ENCODE assay signal across 20 cellular contexts in the genomic region with DNA sequence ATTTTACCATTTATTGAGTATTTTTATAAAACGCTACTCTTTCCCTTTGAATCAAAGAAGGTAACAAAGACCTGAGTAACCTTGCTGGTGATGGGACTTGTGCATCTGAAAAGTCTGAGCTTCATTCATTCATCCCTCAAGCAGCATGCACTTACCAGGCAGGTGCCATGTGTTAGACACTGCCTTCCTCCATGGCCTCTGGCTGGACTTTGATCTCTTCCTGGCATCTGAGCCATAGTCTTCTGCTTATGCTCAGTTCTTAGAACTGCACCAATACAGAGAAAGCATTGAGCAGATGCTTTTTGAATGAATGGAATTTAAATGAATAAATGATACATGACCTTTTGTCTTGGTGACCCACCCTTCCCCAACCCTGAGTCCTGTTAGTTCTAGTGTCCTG.
DNase-seq lines count a peak whose midpoint lies in the region; ATAC-seq, FAIRE-seq and TF ChIP-seq lines count a peak whose summit lies in the region.
"Had no signal": no experiment of that assay in that cellular context is flagged by ENCODE, and none has a peak within 500 bp of the region (broad histone marks: within the 10 kb centered on the region; RNA-seq: fewer than 3 reads in every experiment).

No MANE protein-coding gene starts in this region.

- no peaks in the 10 kb centered on the region for H4K20me1 ChIP-seq in endothelial cell of umbilical vein (replicated peaks; ENCODE audit: control insufficient read depth, extremely low read depth, insufficient read depth, low read length)

- H3K4me2 ChIP-seq in endothelial cell of umbilical vein (ENCODE audit: insufficient read depth, low read length) = peak overlapping the region; percentile 18

- FAIRE-seq in endothelial cell of umbilical vein (lab: Jason Lieb, UNC) (no peak), urothelium cell line (lab: Jason Lieb, UNC) (no peak)
- FAIRE-seq: GM12878, HTR-8/SVneo had no signal

- H3K9ac ChIP-seq in endothelial cell of umbilical vein (replicated peaks; ENCODE audit: extremely low read depth, insufficient read depth, low read length) = peak overlapping the region; percentile 46

- intact Hi-C loops in endothelial cell of umbilical vein (cut with micrococcal nuclease) = no loop called here

- no peaks in the 10 kb centered on the region for H3K9me1 ChIP-seq in endothelial cell of umbilical vein (replicated peaks; ENCODE audit: control insufficient read depth, extremely low read depth, insufficient read depth, low read length)

- no peaks in the 10 kb centered on the region for H3K79me2 ChIP-seq in endothelial cell of umbilical vein (ENCODE audit: control insufficient read depth, insufficient read depth, low read length)

- peak overlapping the region; percentile 94 for H3K27ac ChIP-seq in endothelial cell of umbilical vein (ENCODE audit: insufficient read depth, low read depth, low read length)

- DNase-seq in DMS53 (lab: John Stamatoyannopoulos, UW) (peak; percentile 38), endothelial cell of umbilical vein (ENCODE audit: low read depth, low spot score) (no peak), mesenteric fat pad (ENCODE audit: low spot score) (peak; percentile 24), NCI-H748 (lab: John Stamatoyannopoulos, UW; ENCODE audit: unreplicated experiment) (no peak), urothelium cell line (ENCODE audit: low spot score) (no peak)
- DNase-seq: ACHN; BE2C; C1 segment of cervical spinal cord; CD4-positive, CD25-positive, alpha-beta regulatory T cell; CD8-positive, alpha-beta memory T cell; COR-L47; DMS 273 treated with DMSO at 0.1 percent for 48 hours; DMS79 treated with DMSO at 0.1 percent for 48 hours; GOT3; H7; HFFc6 had no signal

- no peak for ATAC-seq in HG03521 (IDR thresholded peaks at IDR 0.05; ENCODE audit: unreplicated experiment)
- ATAC-seq: GM12878, HCT116 had no signal

- H3K27me3 ChIP-seq in endothelial cell of umbilical vein (ENCODE audit: control insufficient read depth in 2 of 2, insufficient read depth in 2 of 2, low read length in 2 of 2) = no peaks in the 10 kb centered on the region
- H3K27me3 ChIP-seq: BE2C had no signal

- H3K36me3 ChIP-seq in endothelial cell of umbilical vein (ENCODE audit: control insufficient read depth in 2 of 2, extremely low read depth in 1 of 2, insufficient read depth in 2 of 2, low read length in 2 of 2) = no peaks in the 10 kb centered on the region
- H3K36me3 ChIP-seq: BE2C had no signal

- TSS peak; percentile 78 for BruUV-seq in endothelial cell of umbilical vein (replicated peaks; lab: Mats Ljungman, UMichigan)

- TF ChIP-seq POLR2A in endothelial cell of umbilical vein (IDR thresholded peaks at IDR 0.05; ENCODE audit: low read depth, low read length) = no peak

- POLR2A ChIA-PET in endothelial cell of umbilical vein (lab: Charles Lee) = interaction anchor here (0.6 kb wide), 1 partner anchor 191 kb away, joined by 3 read pairs; no protein-coding TSS in a partner anchor

- CTCF ChIA-PET in endothelial cell of umbilical vein (lab: Charles Lee) = interaction anchor here (0.9 to 1.8 kb wide), 3 partner anchors 37 to 193 kb away, joined by 3 to 5 read pairs (median 4); no protein-coding TSS in a partner anchor

- H3K4me3 ChIP-seq in endothelial cell of umbilical vein (replicated peaks in 1 of 3; ENCODE audit: insufficient read depth in 1 of 3, low read depth in 1 of 3, low read length in 3 of 3) = no peak overlapping the region
- H3K4me3 ChIP-seq: GM12878 had no signal

- peaks cover 20% of the 10 kb centered on the region for H3K4me1 ChIP-seq in endothelial cell of umbilical vein (ENCODE audit: control insufficient read depth, extremely low read depth, insufficient read depth, low read length)
- H3K4me1 ChIP-seq: BE2C had no signal

- no peaks in the 10 kb centered on the region for H3K9me3 ChIP-seq in endothelial cell of umbilical vein (replicated peaks; ENCODE audit: control insufficient read depth, insufficient read depth, low read length)
- H3K9me3 ChIP-seq: BE2C had no signal

- no peak overlapping the region for H2AFZ ChIP-seq in endothelial cell of umbilical vein (ENCODE audit: low read depth, low read length)

- dilution Hi-C loops in endothelial cell of umbilical vein (cut with MboI; ENCODE audit: extremely low pct_ligation_motif_present, low sequenced_read_pairs) = loop anchor here (5.0 kb wide), 1 partner anchor 53 kb away; no protein-coding TSS in a partner anchor

- no peak for TF ChIP-seq CTCF in endothelial cell of umbilical vein (IDR thresholded peaks at IDR 0.05; ENCODE audit: extremely low read depth in 1 of 2, insufficient read depth in 1 of 2, low read depth in 1 of 2, low read length in 2 of 2)

TF ChIP-seq in endothelial cell of umbilical vein, 7 proteins besides CTCF, POLR2A, EP300 and RAD21:
- TF ChIP-seq JUN (IDR thresholded peaks at IDR 0.05; ENCODE audit: borderline replicate concordance, insufficient read depth, insufficient read length, low read depth) (no peak), POLR2AphosphoS5 (IDR thresholded peaks at IDR 0.05; ENCODE audit: insufficient read depth, low read depth, low read length) (no peak), GATA2 (IDR thresholded peaks at IDR 0.05; ENCODE audit: insufficient read depth, insufficient read length, low read depth, low read length) (no peak), EZH2 (IDR thresholded peaks at IDR 0.05; ENCODE audit: borderline replicate concordance, low read depth, low read length, severe bottlenecking) (no peak), MYC (IDR thresholded peaks at IDR 0.05; ENCODE audit: low read depth, low read length) (no peak), FOS (IDR thresholded peaks at IDR 0.05; ENCODE audit: borderline replicate concordance, insufficient read depth, low read length) (no peak)
- TF ChIP-seq, protein P1, sequence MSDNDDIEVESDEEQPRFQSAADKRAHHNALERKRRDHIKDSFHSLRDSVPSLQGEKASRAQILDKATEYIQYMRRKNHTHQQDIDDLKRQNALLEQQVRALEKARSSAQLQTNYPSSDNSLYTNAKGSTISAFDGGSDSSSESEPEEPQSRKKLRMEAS (IDR thresholded peaks at IDR 0.05; ENCODE audit: insufficient read depth, insufficient read length) = no peak
TF ChIP-seq in endothelial cell of umbilical vein: peak in this region for 0.

Comparison
In these comparisons a context has a peak if more than half of its experiments do, and no peak if none do; other contexts are left out.
1. DNase-seq: peak in DMS53 (single experiment) and mesenteric fat pad (single experiment); none in endothelial cell of umbilical vein (single experiment), NCI-H748 (single experiment) and urothelium cell line (single experiment).